8 cellular contexts compared by ENCODE assay signal in the genomic region with DNA sequence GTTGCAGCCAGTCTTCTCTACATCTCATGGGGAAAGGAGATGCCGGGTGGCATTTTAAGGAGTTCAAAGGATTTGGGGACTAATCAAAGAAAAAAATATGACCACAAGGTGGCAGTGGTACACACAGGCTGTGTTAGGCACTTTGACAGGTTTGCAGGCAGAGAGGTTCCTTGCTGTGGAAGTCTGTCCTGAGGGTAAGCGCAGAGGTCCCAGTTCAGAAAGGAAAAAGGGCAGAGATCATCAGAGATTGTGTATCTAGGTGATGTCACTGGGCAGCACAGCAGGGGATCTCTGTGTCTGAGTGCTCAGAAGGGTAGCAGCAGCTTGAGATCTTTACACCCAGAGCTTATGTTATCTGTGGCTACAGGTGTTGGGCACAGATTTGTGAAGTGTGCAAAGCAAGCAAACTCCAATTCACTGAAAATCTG.
DNase-seq lines count a peak whose midpoint lies in the region; ATAC-seq, FAIRE-seq and TF ChIP-seq lines count a peak whose summit lies in the region.

No MANE protein-coding gene starts in this region.

- H3K27me3 ChIP-seq in colonic mucosa (no peaks in the 10 kb centered on the region), left lung (no peaks in the 10 kb centered on the region)

- H3K36me3 ChIP-seq in colonic mucosa (no peaks in the 10 kb centered on the region), left lung (no peaks in the 10 kb centered on the region)

- ATAC-seq in GM19023 (IDR thresholded peaks at IDR 0.05; ENCODE audit: unreplicated experiment) (peak; percentile 47), left lung (peak; percentile 86), GM19452 (IDR thresholded peaks at IDR 0.05; ENCODE audit: unreplicated experiment) (no peak), GM21526 (IDR thresholded peaks at IDR 0.05; ENCODE audit: low FRiP score, unreplicated experiment) (no peak)

- DNase-seq in D721Med (ENCODE audit: insufficient read length, low spot score), result no peak
- DNase-seq in HuH-7.5 (ENCODE audit: low spot score), result peak; percentile 31
- DNase-seq in OCI-M2 (lab: John Stamatoyannopoulos, UW; ENCODE audit: unreplicated experiment), result peak; percentile 5
- DNase-seq in colonic mucosa, result peak; percentile 34
- DNase-seq in left lung, result no peak

- H3K9ac ChIP-seq in colonic mucosa (ENCODE audit: low read depth in 2 of 2, low read length in 2 of 2), result no peak overlapping the region

- H3K4me1 ChIP-seq in colonic mucosa (no peaks in the 10 kb centered on the region), left lung (no peaks in the 10 kb centered on the region)

- no peak overlapping the region for H3K27ac ChIP-seq in colonic mucosa
- H3K27ac ChIP-seq in left lung, result no peak overlapping the region

- intact Hi-C loops in colonic mucosa (cut with DNase I), result loop anchor here (2.0 to 5.0 kb wide), 2 partner anchors 168 to 424 kb away; no protein-coding TSS in a partner anchor
- intact Hi-C loops in left lung (cut with DNase I), result loop anchor here in 1 of 2 donors (5.0 kb wide), 1 partner anchor 164 kb away; no protein-coding TSS in a partner anchor

- FAIRE-seq in D721Med (lab: Jason Lieb, UNC), result peak; percentile 67

- H3K9me3 ChIP-seq in colonic mucosa (no peaks in the 10 kb centered on the region), left lung (no peaks in the 10 kb centered on the region)

- TF ChIP-seq CTCF in D721Med (IDR thresholded peaks at IDR 0.05; ENCODE audit: insufficient read depth, missing control alignments), result peak; percentile 65
- peak; percentile 45 for TF ChIP-seq CTCF in colonic mucosa (IDR thresholded peaks at IDR 0.05)
- TF ChIP-seq CTCF in left lung (IDR thresholded peaks at IDR 0.05), result peak; percentile 41 to 59

- H3K4me3 ChIP-seq in colonic mucosa (no peak overlapping the region), left lung (no peak overlapping the region)

Comparison
In these comparisons a context has a peak if more than half of its experiments do, and no peak if none do; other contexts are left out.
1. DNase-seq: peak in HuH-7.5 (single experiment), OCI-M2 (single experiment) and colonic mucosa (single experiment); none in D721Med (single experiment) and left lung (0 of 2).
2. ATAC-seq: peak in GM19023 (single experiment) and left lung (single experiment); none in GM19452 (single experiment) and GM21526 (single experiment).
3. Peak in every context shown above with its lines, with median percentiles within 50 percentile points of each other: CTCF ChIP-seq.